Comparison of ENCODE assay signal across 10 cellular contexts in genomic region chr1:225883616-225884265, GRCh38. TPM values are rescaled to one million over a fixed set of nuclear protein-coding genes. Genes with fewer than 3 reads are reported as not detected.
DNase-seq lines count a peak whose midpoint lies in the region; ATAC-seq and TF ChIP-seq lines count a peak whose summit lies in the region.
"Had no signal": no experiment of that assay in that cellular context is flagged by ENCODE, and none has a peak within 500 bp of the region (broad histone marks: within the 10 kb centered on the region; RNA-seq: fewer than 3 reads in every experiment).

No MANE protein-coding gene starts in this region.

- intact Hi-C loops in activated naive CD4-positive, alpha-beta T cell treated with anti-CD3 and anti-CD28 coated beads for 36 hours (cut with micrococcal nuclease): loop anchor here (2.0 to 5.0 kb wide), 2 partner anchors 73 to 114 kb away; partner anchors contain the start of genes EPHX1 and SDE2
- intact Hi-C loops in activated CD4-positive, alpha-beta memory T cell treated with anti-CD3 and anti-CD28 coated beads for 36 hours (cut with micrococcal nuclease): no loop called here
- intact Hi-C loops in left colon (cut with DNase I, micrococcal nuclease) (no loop called here), tibial artery (cut with DNase I; ENCODE audit: low total_unique reads) (no loop called here)

- no peaks in the 10 kb centered on the region for H3K9me3 ChIP-seq in tibial artery

- peaks cover 39% of the 10 kb centered on the region for H3K4me1 Mint-ChIP-seq in activated naive CD4-positive, alpha-beta T cell treated with anti-CD3 and anti-CD28 coated beads for 36 hours (ENCODE audit: low read depth)
- peaks cover 34% of the 10 kb centered on the region for H3K4me1 Mint-ChIP-seq in activated CD4-positive, alpha-beta memory T cell treated with anti-CD3 and anti-CD28 coated beads for 36 hours (ENCODE audit: low read depth)

- peak overlapping the region; percentile 73 to 97 for H3K4me3 ChIP-seq in tibial artery

- peak; percentile 41 for DNase-seq in activated naive CD4-positive, alpha-beta T cell treated with anti-CD3 and anti-CD28 coated beads for 36 hours
- DNase-seq in activated naive CD4-positive, alpha-beta T cell (lab: John Stamatoyannopoulos, UW): no peak
- no peak for DNase-seq in activated CD4-positive, alpha-beta memory T cell treated with anti-CD3 and anti-CD28 coated beads for 36 hours
- DNase-seq in left colon (peak; percentile 59 to 83), tibial artery (no peak), NCI-H2029 treated with DMSO at 0.1 percent for 48 hours (lab: John Stamatoyannopoulos, UW) (no peak)
- no peak for DNase-seq in stimulated activated CD4-positive, alpha-beta T cell treated with anti-CD3 and anti-CD28 coated beads, Interleukin-4, amount 100 ng/mL, for 1 hour
- DNase-seq: NCI-H510A had no signal

- H3K27me3 ChIP-seq in tibial artery: peaks cover 0 to 12% of the 10 kb centered on the region in 2 donors
- H3K27me3 ChIP-seq: cardiac muscle cell had no signal

- CTCF ChIA-PET in activated naive CD4-positive, alpha-beta T cell treated with anti-CD3 and anti-CD28 coated beads for 36 hours (lab: Charles Lee): interaction anchor here (0.6 to 3.6 kb wide), 7 partner anchors 9 to 207 kb away, joined by 3 to 22 read pairs (median 6); partner anchors contain the start of gene SRP9
- CTCF ChIA-PET in activated CD4-positive, alpha-beta memory T cell treated with anti-CD3 and anti-CD28 coated beads for 36 hours (lab: Charles Lee): interaction anchor here (1.1 to 5.8 kb wide), 6 partner anchors 9 to 108 kb away, joined by 3 to 41 read pairs (median 9); partner anchors contain the start of gene SRP9

- H3K4me3 Mint-ChIP-seq in activated naive CD4-positive, alpha-beta T cell treated with anti-CD3 and anti-CD28 coated beads for 36 hours: peak overlapping the region; percentile 92
- H3K4me3 Mint-ChIP-seq in activated CD4-positive, alpha-beta memory T cell treated with anti-CD3 and anti-CD28 coated beads for 36 hours: peak overlapping the region; percentile 88

- H3K27ac ChIP-seq in tibial artery: peak overlapping the region in 1 of 2 donors; percentile 94

- no peaks in the 10 kb centered on the region for H3K36me3 ChIP-seq in tibial artery
- H3K36me3 ChIP-seq: cardiac muscle cell had no signal

- H3K36me3 Mint-ChIP-seq in activated naive CD4-positive, alpha-beta T cell treated with anti-CD3 and anti-CD28 coated beads for 36 hours (ENCODE audit: low read depth): peaks cover 2% of the 10 kb centered on the region
- no peaks in the 10 kb centered on the region for H3K36me3 Mint-ChIP-seq in activated CD4-positive, alpha-beta memory T cell treated with anti-CD3 and anti-CD28 coated beads for 36 hours

- H3K27me3 Mint-ChIP-seq in activated naive CD4-positive, alpha-beta T cell treated with anti-CD3 and anti-CD28 coated beads for 36 hours (ENCODE audit: low read depth): no peaks in the 10 kb centered on the region
- H3K27me3 Mint-ChIP-seq in activated CD4-positive, alpha-beta memory T cell treated with anti-CD3 and anti-CD28 coated beads for 36 hours: no peaks in the 10 kb centered on the region

- POLR2A ChIA-PET in activated CD4-positive, alpha-beta memory T cell treated with anti-CD3 and anti-CD28 coated beads for 36 hours (lab: Charles Lee): interaction anchor here (0.7 to 4.2 kb wide), 6 partner anchors 14 to 105 kb away, joined by 3 to 49 read pairs (median 8); partner anchors contain the start of gene SRP9

- peak; percentile 11 for ATAC-seq in left colon
- ATAC-seq in HG02938 (IDR thresholded peaks at IDR 0.05; ENCODE audit: unreplicated experiment): no peak

- peaks cover 0 to 32% (median 31%) of the 10 kb centered on the region in 4 donors for H3K4me1 ChIP-seq in tibial artery

- H3K9me3 Mint-ChIP-seq in activated naive CD4-positive, alpha-beta T cell treated with anti-CD3 and anti-CD28 coated beads for 36 hours: no peaks in the 10 kb centered on the region
- H3K9me3 Mint-ChIP-seq in activated CD4-positive, alpha-beta memory T cell treated with anti-CD3 and anti-CD28 coated beads for 36 hours: no peaks in the 10 kb centered on the region

- H3K27ac Mint-ChIP-seq in activated naive CD4-positive, alpha-beta T cell treated with anti-CD3 and anti-CD28 coated beads for 36 hours: peak overlapping the region; percentile 91
- H3K27ac Mint-ChIP-seq in activated CD4-positive, alpha-beta memory T cell treated with anti-CD3 and anti-CD28 coated beads for 36 hours: peak overlapping the region; percentile 51

- no peak for TF ChIP-seq CTCF in tibial artery (IDR thresholded peaks at IDR 0.05)

RNA-seq across cellular contexts. Expression of gene TMEM63A, which starts 1.6 kb away (rescaled TPM):
- total RNA-seq in activated naive CD4-positive, alpha-beta T cell treated with anti-CD3 and anti-CD28 coated beads for 36 hours: 10 to 100 TPM; 34.3 to 34.7 TPM
- 10 to 100 TPM; 52.2 to 59.1 TPM for total RNA-seq in activated CD4-positive, alpha-beta memory T cell treated with anti-CD3 and anti-CD28 coated beads for 36 hours
- 100 to 1,000 TPM; 108 to 196 TPM for total RNA-seq in left colon

RNA-seq across cellular contexts. Expression of gene LEFTY1, which starts 5.2 kb away (rescaled TPM):
- total RNA-seq in activated naive CD4-positive, alpha-beta T cell treated with anti-CD3 and anti-CD28 coated beads for 36 hours: under 1 TPM in 1 of 2 experiments, not detected in 1; 0.22 TPM
- total RNA-seq in activated CD4-positive, alpha-beta memory T cell treated with anti-CD3 and anti-CD28 coated beads for 36 hours: under 1 TPM in 1 of 2 experiments, not detected in 1; 0.19 TPM
- total RNA-seq in left colon: 100 to 1,000 TPM; 106 to 385 TPM

RNA-seq across cellular contexts. Expression of gene PYCR2, which starts 40.3 kb away (rescaled TPM):
- total RNA-seq in activated naive CD4-positive, alpha-beta T cell treated with anti-CD3 and anti-CD28 coated beads for 36 hours: 100 to 1,000 TPM; 143 to 149 TPM
- total RNA-seq in activated CD4-positive, alpha-beta memory T cell treated with anti-CD3 and anti-CD28 coated beads for 36 hours: 100 to 1,000 TPM; 127 TPM
- total RNA-seq in left colon: 10 to 100 TPM; 34.8 to 42.3 TPM

RNA-seq across cellular contexts. Expression of gene LEFTY2, which starts 57.3 kb away (rescaled TPM):
- total RNA-seq in activated naive CD4-positive, alpha-beta T cell treated with anti-CD3 and anti-CD28 coated beads for 36 hours: under 1 TPM in 1 of 2 experiments, not detected in 1; 0.10 TPM
- not detected for total RNA-seq in activated CD4-positive, alpha-beta memory T cell treated with anti-CD3 and anti-CD28 coated beads for 36 hours
- total RNA-seq in left colon: 10 to 100 TPM in 1 of 2 donors, under 1 TPM in 1; 0.36 to 74.3 TPM

Comparison
In these comparisons a context has a peak if more than half of its experiments do, and no peak if none do; other contexts are left out.
1. DNase-seq: peak in activated naive CD4-positive, alpha-beta T cell treated with anti-CD3 and anti-CD28 coated beads for 36 hours (single experiment) and left colon (2 of 2); none in activated naive CD4-positive, alpha-beta T cell (0 of 4), activated CD4-positive, alpha-beta memory T cell treated with anti-CD3 and anti-CD28 coated beads for 36 hours (single experiment), tibial artery (0 of 2), stimulated activated CD4-positive, alpha-beta T cell treated with anti-CD3 and anti-CD28 coated beads, Interleukin-4, amount 100 ng/mL, for 1 hour (single experiment) and NCI-H2029 treated with DMSO at 0.1 percent for 48 hours (single experiment).
2. RNA of gene LEFTY1, which starts 5.2 kb away (total RNA-seq): 106 to 385 TPM in left colon; 0.22 TPM in activated naive CD4-positive, alpha-beta T cell treated with anti-CD3 and anti-CD28 coated beads for 36 hours and 0.19 TPM in activated CD4-positive, alpha-beta memory T cell treated with anti-CD3 and anti-CD28 coated beads for 36 hours; every median in the first group is over 10 times any median in the second.